Comparison of ENCODE assay signal across 18 cellular contexts in genomic region chr2:113963965-113964364, GRCh38.
DNase-seq lines count a peak whose midpoint lies in the region; ATAC-seq and TF ChIP-seq lines count a peak whose summit lies in the region.
"Had no signal": no experiment of that assay in that cellular context is flagged by ENCODE, and none has a peak within 500 bp of the region (broad histone marks: within the 10 kb centered on the region; RNA-seq: fewer than 3 reads in every experiment).

No MANE protein-coding gene starts in this region.

- no peak overlapping the region for H3K9ac ChIP-seq in Loucy (ENCODE audit: low read depth, low read length, poor library complexity, severe bottlenecking)

- H3K4me3 Mint-ChIP-seq in natural killer cell (no peak overlapping the region), glutamatergic neuron (ENCODE audit: unreplicated experiment) (no peak overlapping the region)
- no peak overlapping the region for H3K4me3 Mint-ChIP-seq in natural killer cell treated with Interleukin-12 subunit alpha and Interleukin-12 subunit beta and Interleukin-15 and Interleukin-18, amount 100 ng/mL, for 72 hours

- no peaks in the 10 kb centered on the region for H3K27me3 Mint-ChIP-seq in natural killer cell (ENCODE audit: low read depth in 2 of 2)
- H3K27me3 Mint-ChIP-seq in natural killer cell treated with Interleukin-12 subunit alpha and Interleukin-12 subunit beta and Interleukin-15 and Interleukin-18, amount 100 ng/mL, for 72 hours: no peaks in the 10 kb centered on the region
- H3K27me3 Mint-ChIP-seq in glutamatergic neuron (ENCODE audit: unreplicated experiment): no peaks in the 10 kb centered on the region

- H3K9me3 Mint-ChIP-seq in natural killer cell (no peaks in the 10 kb centered on the region), glutamatergic neuron (ENCODE audit: unreplicated experiment) (no peaks in the 10 kb centered on the region)
- H3K9me3 Mint-ChIP-seq in natural killer cell treated with Interleukin-12 subunit alpha and Interleukin-12 subunit beta and Interleukin-15 and Interleukin-18, amount 100 ng/mL, for 72 hours: no peaks in the 10 kb centered on the region

- H2AFZ ChIP-seq in Loucy (ENCODE audit: low read length): no peak overlapping the region

- H3K27me3 ChIP-seq in Loucy (ENCODE audit: insufficient read depth, low read length, poor library complexity, severe bottlenecking): no peaks in the 10 kb centered on the region
- H3K27me3 ChIP-seq: gastroesophageal sphincter, uterus had no signal

- intact Hi-C loops in natural killer cell (cut with micrococcal nuclease): no loop called here

- DNase-seq in natural killer cell (no peak), fibroblast of the aortic adventitia (ENCODE audit: low read depth) (peak; percentile 9), medulla oblongata (ENCODE audit: extremely low spot score) (no peak), cortex of kidney (lab: John Stamatoyannopoulos, UW) (no peak), glutamatergic neuron (no peak)
- no peak for DNase-seq in natural killer cell treated with Interleukin-12 subunit alpha and Interleukin-12 subunit beta and Interleukin-15 and Interleukin-18, amount 100 ng/mL, for 72 hours (ENCODE audit: low spot score)
- DNase-seq: activated CD4-positive, alpha-beta T cell treated with anti-CD3 and anti-CD28 coated beads, Interleukin-2, amount 50 U/mL, for 4 hours; AML-193; amniotic stem cell; NCI-H2081; NCI-H526 treated with DMSO at 0.1 percent for 48 hours; psoas muscle; stimulated activated CD4-positive, alpha-beta T cell treated with anti-CD3 and anti-CD28 coated beads, Interleukin-12 subunit alpha, Interleukin-12 subunit beta, amount 100 ng/mL, for 4 hours; stimulated activated naive CD4-positive, alpha-beta T cell treated with Interleukin-2 at 50 U/mL for 16 hours; uterus had no signal

- TF ChIP-seq CTCF in natural killer cell (IDR thresholded peaks at IDR 0.05) (no peak), Loucy (conservative IDR thresholded peaks at IDR 0.05; ENCODE audit: low read length) (peak; percentile 20; the same call in 1 of the 2 replicates), fibroblast of the aortic adventitia (IDR thresholded peaks at IDR 0.05; ENCODE audit: insufficient read depth, low read length) (no peak), glutamatergic neuron (IDR thresholded peaks at IDR 0.05; ENCODE audit: partially characterized antibody, unreplicated experiment) (no peak)

- H3F3A ChIP-seq in Loucy (ENCODE audit: low read depth): no peaks in the 10 kb centered on the region

- H3K9me3 ChIP-seq in Loucy (ENCODE audit: insufficient read depth, low read depth, low read length): no peaks in the 10 kb centered on the region
- H3K9me3 ChIP-seq: gastroesophageal sphincter, psoas muscle, uterus had no signal

- H3K27ac Mint-ChIP-seq in natural killer cell: peak overlapping the region; percentile 40 to 75
- H3K27ac Mint-ChIP-seq in natural killer cell treated with Interleukin-12 subunit alpha and Interleukin-12 subunit beta and Interleukin-15 and Interleukin-18, amount 100 ng/mL, for 72 hours: peak overlapping the region in 1 of 2 donors; percentile 29
- H3K27ac Mint-ChIP-seq in glutamatergic neuron (ENCODE audit: unreplicated experiment): no peak overlapping the region

- H3K36me3 Mint-ChIP-seq in natural killer cell (no peaks in the 10 kb centered on the region), glutamatergic neuron (ENCODE audit: unreplicated experiment) (no peaks in the 10 kb centered on the region)
- peaks cover 12% of the 10 kb centered on the region for H3K36me3 Mint-ChIP-seq in natural killer cell treated with Interleukin-12 subunit alpha and Interleukin-12 subunit beta and Interleukin-15 and Interleukin-18, amount 100 ng/mL, for 72 hours

- H3K36me3 ChIP-seq in Loucy (ENCODE audit: insufficient read depth, low read length): peaks cover 23% of the 10 kb centered on the region
- H3K36me3 ChIP-seq: uterus had no signal

- no peak overlapping the region for H3K4me2 ChIP-seq in Loucy (ENCODE audit: low read depth, low read length, poor library complexity, severe bottlenecking)

- H3K4me1 ChIP-seq in Loucy (ENCODE audit: insufficient read depth, low read length, poor library complexity, severe bottlenecking): no peaks in the 10 kb centered on the region
- H3K4me1 ChIP-seq: gastroesophageal sphincter, uterus had no signal

- no peaks in the 10 kb centered on the region for H4K20me1 ChIP-seq in Loucy (ENCODE audit: insufficient read depth, low read length, poor library complexity, severe bottlenecking)

- no peaks in the 10 kb centered on the region for H3K79me2 ChIP-seq in Loucy (ENCODE audit: insufficient read depth, low read length)

- ATAC-seq in natural killer cell (no peak), GM18870 (IDR thresholded peaks at IDR 0.05; ENCODE audit: unreplicated experiment) (no peak)
- ATAC-seq in natural killer cell treated with Interleukin-12 subunit alpha and Interleukin-12 subunit beta and Interleukin-15 and Interleukin-18, amount 100 ng/mL, for 72 hours: no peak
- ATAC-seq: gastroesophageal sphincter had no signal

- H3K4me1 Mint-ChIP-seq in natural killer cell (peaks cover 21 to 39% of the 10 kb centered on the region in 2 donors), glutamatergic neuron (ENCODE audit: low read depth, unreplicated experiment) (no peaks in the 10 kb centered on the region)
- H3K4me1 Mint-ChIP-seq in natural killer cell treated with Interleukin-12 subunit alpha and Interleukin-12 subunit beta and Interleukin-15 and Interleukin-18, amount 100 ng/mL, for 72 hours (ENCODE audit: low read depth in 2 of 2): peaks cover 11 to 20% of the 10 kb centered on the region in 2 donors

- H3K4me3 ChIP-seq in Loucy (ENCODE audit: low read length, poor library complexity, severe bottlenecking) (no peak overlapping the region), fibroblast of the aortic adventitia (ENCODE audit: low read depth, low read length) (no peak overlapping the region)
- H3K4me3 ChIP-seq: gastroesophageal sphincter, psoas muscle, uterus had no signal

- no peaks in the 10 kb centered on the region for H3K9me2 ChIP-seq in Loucy (replicated peaks; ENCODE audit: low read depth, low read length)
